ENCODE assay signal across 8 cellular contexts in the genomic region with DNA sequence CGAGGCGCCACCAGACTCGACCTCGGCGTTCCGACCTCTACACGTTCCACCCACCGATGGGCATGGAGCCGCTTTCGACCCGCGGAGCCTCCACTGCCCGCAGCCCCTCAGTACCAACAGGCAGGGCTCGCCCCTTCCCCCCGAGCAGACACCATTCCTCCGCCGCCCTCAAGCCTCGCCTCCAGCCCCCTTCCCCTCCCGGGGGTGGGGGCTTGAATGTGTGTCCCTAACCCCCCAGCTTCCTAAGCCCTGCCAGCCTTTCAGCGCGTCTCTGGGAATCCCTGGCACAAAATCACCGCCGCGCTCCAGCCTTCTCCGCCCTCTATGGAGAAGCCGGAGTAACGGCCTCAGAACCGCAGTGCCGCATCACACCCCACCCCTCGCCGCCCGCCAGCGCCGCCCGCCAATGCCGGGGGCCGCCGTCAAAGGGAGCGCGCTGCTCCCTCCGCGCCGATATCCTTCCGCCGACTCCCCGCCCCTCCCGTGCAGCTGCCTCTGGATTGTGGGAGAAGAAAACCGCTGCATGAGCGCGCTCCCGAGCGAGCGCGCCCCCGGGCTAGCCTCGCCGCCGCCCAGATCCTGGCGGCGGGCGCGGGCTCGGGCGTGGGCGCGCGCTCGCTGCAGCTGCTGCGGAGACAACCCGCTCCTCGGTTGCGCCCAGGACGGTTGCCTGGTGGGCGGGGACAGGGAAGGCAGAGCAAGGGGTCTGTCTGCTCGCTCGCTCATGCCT. TPM values are rescaled to one million over a fixed set of nuclear protein-coding genes. Genes with fewer than 3 reads are reported as not detected.
DNase-seq lines count a peak whose midpoint lies in the region; ATAC-seq lines count a peak whose summit lies in the region.

A gene with protein sequence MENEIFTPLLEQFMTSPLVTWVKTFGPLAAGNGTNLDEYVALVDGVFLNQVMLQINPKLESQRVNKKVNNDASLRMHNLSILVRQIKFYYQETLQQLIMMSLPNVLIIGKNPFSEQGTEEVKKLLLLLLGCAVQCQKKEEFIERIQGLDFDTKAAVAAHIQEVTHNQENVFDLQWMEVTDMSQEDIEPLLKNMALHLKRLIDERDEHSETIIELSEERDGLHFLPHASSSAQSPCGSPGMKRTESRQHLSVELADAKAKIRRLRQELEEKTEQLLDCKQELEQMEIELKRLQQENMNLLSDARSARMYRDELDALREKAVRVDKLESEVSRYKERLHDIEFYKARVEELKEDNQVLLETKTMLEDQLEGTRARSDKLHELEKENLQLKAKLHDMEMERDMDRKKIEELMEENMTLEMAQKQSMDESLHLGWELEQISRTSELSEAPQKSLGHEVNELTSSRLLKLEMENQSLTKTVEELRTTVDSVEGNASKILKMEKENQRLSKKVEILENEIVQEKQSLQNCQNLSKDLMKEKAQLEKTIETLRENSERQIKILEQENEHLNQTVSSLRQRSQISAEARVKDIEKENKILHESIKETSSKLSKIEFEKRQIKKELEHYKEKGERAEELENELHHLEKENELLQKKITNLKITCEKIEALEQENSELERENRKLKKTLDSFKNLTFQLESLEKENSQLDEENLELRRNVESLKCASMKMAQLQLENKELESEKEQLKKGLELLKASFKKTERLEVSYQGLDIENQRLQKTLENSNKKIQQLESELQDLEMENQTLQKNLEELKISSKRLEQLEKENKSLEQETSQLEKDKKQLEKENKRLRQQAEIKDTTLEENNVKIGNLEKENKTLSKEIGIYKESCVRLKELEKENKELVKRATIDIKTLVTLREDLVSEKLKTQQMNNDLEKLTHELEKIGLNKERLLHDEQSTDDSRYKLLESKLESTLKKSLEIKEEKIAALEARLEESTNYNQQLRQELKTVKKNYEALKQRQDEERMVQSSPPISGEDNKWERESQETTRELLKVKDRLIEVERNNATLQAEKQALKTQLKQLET (N-terminal part only) (minus strand): TSS at position 343 of the 730 bp plus-strand sequence. CDS start 777 bp downstream, outside the sequence.

- H3K4me1 ChIP-seq in BLaER1 = peaks cover 50% of the 10 kb centered on the region

- no peaks in the 10 kb centered on the region for H3K9me3 Mint-ChIP-seq in activated CD4-positive, alpha-beta T cell treated with anti-CD3 and anti-CD28 coated beads, Interleukin-2, amount 10 ng/mL, durations not matched to agents 24 days and 14 days

- peaks cover 17% of the 10 kb centered on the region for H3K4me1 Mint-ChIP-seq in activated CD4-positive, alpha-beta T cell treated with anti-CD3 and anti-CD28 coated beads, Interleukin-2, amount 10 ng/mL, durations not matched to agents 24 days and 14 days

- peak within 1 kb of the TSS; percentile 90 for H3K4me3 Mint-ChIP-seq in activated CD4-positive, alpha-beta T cell treated with anti-CD3 and anti-CD28 coated beads, Interleukin-2, amount 10 ng/mL, durations not matched to agents 24 days and 14 days

- peaks cover 37% of the 10 kb centered on the region for H3K27me3 Mint-ChIP-seq in activated CD4-positive, alpha-beta T cell treated with anti-CD3 and anti-CD28 coated beads, Interleukin-2, amount 10 ng/mL, durations not matched to agents 24 days and 14 days

- peak within 1 kb of the TSS; percentile 92 for H3K4me3 ChIP-seq in BLaER1

- H3K27ac ChIP-seq in BLaER1 = peak within 1 kb of the TSS; percentile 94

- no peaks in the 10 kb centered on the region for H3K9me3 ChIP-seq in BLaER1

- H3K36me3 ChIP-seq in BLaER1 = peaks cover 11% of the 10 kb centered on the region

- peak within 1 kb of the TSS; percentile 70 for H3K27ac Mint-ChIP-seq in activated CD4-positive, alpha-beta T cell treated with anti-CD3 and anti-CD28 coated beads, Interleukin-2, amount 10 ng/mL, durations not matched to agents 24 days and 14 days

- peak within 1 kb of the TSS; percentile 87 for H3K4me2 ChIP-seq in BLaER1

- peak; percentile 88 to 97 for DNase-seq in NCI-H526 (lab: John Stamatoyannopoulos, UW)
- DNase-seq in activated CD4-positive, alpha-beta T cell treated with anti-CD3 and anti-CD28 coated beads, Interleukin-2, amount 10 ng/mL, durations not matched to agents 24 days and 14 days = peak; percentile 95
- peak; percentile 94 for DNase-seq in dedifferentiated amniotic fluid mesenchymal stem cell (ENCODE audit: extremely low spot score)
- peak; percentile 96 for DNase-seq in left lobe of liver (ENCODE audit: low spot score)
- DNase-seq in stimulated activated CD4-positive, alpha-beta T cell treated with anti-CD3 and anti-CD28 coated beads, Interleukin-2, amount 100 ng/mL, for 24 hours = peak; percentile 90 to 92

- no peaks in the 10 kb centered on the region for H3K36me3 Mint-ChIP-seq in activated CD4-positive, alpha-beta T cell treated with anti-CD3 and anti-CD28 coated beads, Interleukin-2, amount 10 ng/mL, durations not matched to agents 24 days and 14 days (ENCODE audit: low read depth)

- H3K9ac ChIP-seq in BLaER1 = peak within 1 kb of the TSS; percentile 95

- H4K20me1 ChIP-seq in BLaER1 = peaks cover 16% of the 10 kb centered on the region

- no peaks in the 10 kb centered on the region for H3K27me3 ChIP-seq in BLaER1

- intact Hi-C loops in activated CD4-positive, alpha-beta T cell treated with anti-CD3 and anti-CD28 coated beads, Interleukin-2, amount 10 ng/mL, durations not matched to agents 24 days and 14 days (cut with micrococcal nuclease) = loop anchor here (1.0 to 5.0 kb wide), 7 partner anchors 98 to 697 kb away; a partner anchor contains a TSS

- ATAC-seq in GM19324 (IDR thresholded peaks at IDR 0.05; ENCODE audit: low FRiP score, unreplicated experiment) (peak; percentile 85), HG03460 (IDR thresholded peaks at IDR 0.05; ENCODE audit: unreplicated experiment) (peak; percentile 74), left lobe of liver (peak; percentile 96)

RNA-seq across cellular contexts. Expression of the gene that starts here (rescaled TPM):
- total RNA-seq in activated CD4-positive, alpha-beta T cell treated with anti-CD3 and anti-CD28 coated beads, Interleukin-2, amount 10 ng/mL, durations not matched to agents 24 days and 14 days = 9.5 and 9.8 TPM in 2 replicates
- 12.0 TPM for total RNA-seq in left lobe of liver

Comparison
In these comparisons a context has a peak if more than half of its experiments do, and no peak if none do; other contexts are left out.
1. Peak in every context shown above with its lines: DNase-seq, ATAC-seq, H3K4me3 ChIP-seq and H3K27ac ChIP-seq.